In the genomic region with DNA sequence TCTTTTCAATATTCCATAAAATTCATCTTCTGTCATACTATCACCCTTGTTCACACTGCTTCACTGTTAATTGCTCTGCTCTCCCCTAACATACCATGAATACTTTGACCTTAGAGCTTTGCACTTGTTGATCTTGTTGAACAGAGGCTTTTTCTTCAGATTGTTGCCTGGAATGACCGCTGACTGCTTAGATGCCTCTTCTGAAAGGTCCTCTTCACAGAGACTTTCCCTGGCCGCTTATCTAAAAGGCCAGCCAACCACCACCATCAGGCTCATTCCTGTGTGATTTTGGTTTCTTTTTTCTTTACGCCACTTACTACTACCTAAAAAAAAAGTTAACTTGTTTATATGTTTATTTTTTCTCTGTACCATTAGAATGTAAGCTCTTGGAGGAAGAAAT, we compare ENCODE assay signal across 27 cellular contexts.
"Had no signal": no experiment of that assay in that cellular context is flagged by ENCODE, and none has a peak within 500 bp of the region (broad histone marks: within the 10 kb centered on the region; RNA-seq: fewer than 3 reads in every experiment).

No MANE protein-coding gene starts in this region.

- H3K4me3 ChIP-seq: heart right ventricle, hepatocyte, left lung, lung, neural progenitor cell, ovary, right atrium auricular region, skin epidermis, tibial nerve, upper lobe of left lung, vagina had no signal

- FAIRE-seq: keratinocyte had no signal

- H3K27ac ChIP-seq: heart right ventricle, hepatocyte, left lung, neural progenitor cell, ovary, right atrium auricular region, skin epidermis, tibial nerve, upper lobe of left lung, vagina had no signal

- H2AFZ ChIP-seq: hepatocyte, neural progenitor cell had no signal

- H3K79me2 ChIP-seq: hepatocyte had no signal

- ATAC-seq: heart right ventricle; left cardiac atrium; left lung; natural killer cell; sciatic nerve; stimulated activated memory B cell treated with anti-CD40 and anti-IgM and Interleukin-4, amounts not matched to agents 10 μg/mL and 1 μg/mL and 100 μg/mL, for 72 hours; stimulated activated naive CD8-positive, alpha-beta T cell treated with anti-CD3 and anti-CD28 coated beads, Interleukin-15, amount 100 ng/mL, for 72 hours had no signal

- H3K9me3 ChIP-seq: ovary, right atrium auricular region, tibial nerve, upper lobe of left lung, vagina had no signal

- H3K4me1 ChIP-seq: heart right ventricle, left lung, neural progenitor cell, right atrium auricular region, tibial nerve, upper lobe of left lung, vagina had no signal

- H3K4me2 ChIP-seq: hepatocyte, neural progenitor cell had no signal

- H3K36me3 ChIP-seq: heart right ventricle, left lung, neural progenitor cell, ovary, right atrium auricular region, tibial nerve, upper lobe of left lung, vagina had no signal

- DNase-seq: heart right ventricle; kidney glomerular epithelial cell; left cardiac atrium; left lung; mesendoderm; naive B cell; natural killer cell; nephron progenitor cell; ovary; stimulated activated CD4-positive, alpha-beta T cell treated with anti-CD3 and anti-CD28 coated beads, Interleukin-12 subunit alpha, Interleukin-12 subunit beta, amount 100 ng/mL, for 4 hours; stimulated activated CD4-positive, alpha-beta T cell treated with anti-CD3 and anti-CD28 coated beads, Interleukin-15, amount 100 ng/mL, for 24 hours; stimulated activated CD4-positive, alpha-beta T cell treated with anti-CD3 and anti-CD28 coated beads, Interleukin-2, amount 100 ng/mL, for 24 hours; stimulated activated CD4-positive, alpha-beta T cell treated with anti-CD3 and anti-CD28 coated beads, Interleukin-4, amount 100 ng/mL, for 1 hour; stimulated activated naive CD4-positive, alpha-beta T cell treated with Interleukin-2 at 50 U/mL for 16 hours; stimulated activated naive CD8-positive, alpha-beta T cell treated with anti-CD3 and anti-CD28 coated beads, Interleukin-15, amount 100 ng/mL, for 72 hours; substantia nigra; upper lobe of left lung had no signal

- H3K27me3 ChIP-seq: heart right ventricle, hepatocyte, left lung, neural progenitor cell, ovary, right atrium auricular region, tibial nerve, upper lobe of left lung, vagina had no signal

- H3K9ac ChIP-seq: neural progenitor cell had no signal
